In genomic region chr7:69906309-69906995, GRCh38 we compare ENCODE assay signal across 11 cellular contexts.
DNase-seq lines count a peak whose midpoint lies in the region; ATAC-seq and TF ChIP-seq lines count a peak whose summit lies in the region.
"Had no signal": no experiment of that assay in that cellular context is flagged by ENCODE, and none has a peak within 500 bp of the region (broad histone marks: within the 10 kb centered on the region; RNA-seq: fewer than 3 reads in every experiment).

No MANE protein-coding gene starts in this region.

- no peak for TF ChIP-seq CTCF in AG10803 (conservative IDR thresholded peaks at IDR 0.05; ENCODE audit: low read length)
- TF ChIP-seq CTCF in CD8-positive, alpha-beta T cell (IDR thresholded peaks at IDR 0.05) = no peak

- no peak overlapping the region for H3K4me3 ChIP-seq in AG10803 (ENCODE audit: low read length)
- no peak overlapping the region for H3K4me3 ChIP-seq in CD8-positive, alpha-beta T cell (ENCODE audit: low read depth, low read length)

- CTCF ChIA-PET in CD8-positive, alpha-beta T cell (lab: Charles Lee) = interaction anchor here (1.1 to 1.2 kb wide), 2 partner anchors 10 kb away, joined by 3 to 4 read pairs; no protein-coding TSS in a partner anchor

- H3K27ac Mint-ChIP-seq in CD8-positive, alpha-beta T cell = no peak overlapping the region

- H3K4me1 Mint-ChIP-seq in CD8-positive, alpha-beta T cell (ENCODE audit: low read depth) = peaks cover 2% of the 10 kb centered on the region

- no peaks in the 10 kb centered on the region for H3K27me3 Mint-ChIP-seq in CD8-positive, alpha-beta T cell (ENCODE audit: low read depth)

- ATAC-seq in GM18868 (IDR thresholded peaks at IDR 0.05; ENCODE audit: unreplicated experiment) = peak; percentile 94
- peak; percentile 98 for ATAC-seq in HG02759 (IDR thresholded peaks at IDR 0.05; ENCODE audit: unreplicated experiment)
- no peak for ATAC-seq in Right ventricle myocardium superior (ENCODE audit: poor library complexity)
- ATAC-seq in CD8-positive, alpha-beta T cell = no peak

- no peak overlapping the region for H3K4me3 Mint-ChIP-seq in CD8-positive, alpha-beta T cell

- H3K27ac ChIP-seq in CD8-positive, alpha-beta T cell (ENCODE audit: low read depth, low read length) = no peak overlapping the region

- intact Hi-C loops in Right ventricle myocardium superior (cut with DNase I) = no loop called here
- intact Hi-C loops in CD8-positive, alpha-beta T cell (cut with DNase I, micrococcal nuclease) = no loop called here

- no peaks in the 10 kb centered on the region for H3K9me3 ChIP-seq in CD8-positive, alpha-beta T cell (ENCODE audit: low read length)

- no peaks in the 10 kb centered on the region for H3K9me3 Mint-ChIP-seq in CD8-positive, alpha-beta T cell

- no peaks in the 10 kb centered on the region for H3K27me3 ChIP-seq in CD8-positive, alpha-beta T cell (ENCODE audit: insufficient read depth, low read length)

- no peaks in the 10 kb centered on the region for H3K36me3 Mint-ChIP-seq in CD8-positive, alpha-beta T cell

- no peaks in the 10 kb centered on the region for H3K36me3 ChIP-seq in CD8-positive, alpha-beta T cell (ENCODE audit: insufficient read depth, low read length)

- DNase-seq in AG10803 (ENCODE audit: low read depth) (peak; percentile 46), NCI-H1694 treated with DMSO at 0.1 percent for 48 hours (lab: John Stamatoyannopoulos, UW) (peak; percentile 47), NCI-H2196 treated with DMSO at 0.1 percent for 48 hours (lab: John Stamatoyannopoulos, UW; ENCODE audit: unreplicated experiment) (no peak), Right ventricle myocardium superior (no peak), ecto neural progenitor cell (ENCODE audit: low spot score) (no peak)
- no peak for DNase-seq in CD8-positive, alpha-beta T cell
- DNase-seq: activated CD4-positive, CD25-positive, alpha-beta regulatory T cell; central memory CD4-positive, alpha-beta T cell; Kasumi-1 had no signal

- POLR2A ChIA-PET in CD8-positive, alpha-beta T cell (lab: Charles Lee) = no interaction called here

- H3K4me1 ChIP-seq in CD8-positive, alpha-beta T cell (ENCODE audit: insufficient read depth, low read length) = no peaks in the 10 kb centered on the region

Comparison
In these comparisons a context has a peak if more than half of its experiments do, and no peak if none do; other contexts are left out.
1. DNase-seq: peak in AG10803 (single experiment) and NCI-H1694 treated with DMSO at 0.1 percent for 48 hours (single experiment); none in NCI-H2196 treated with DMSO at 0.1 percent for 48 hours (single experiment), Right ventricle myocardium superior (single experiment), ecto neural progenitor cell (single experiment) and CD8-positive, alpha-beta T cell (0 of 7).
2. ATAC-seq: peak in GM18868 (single experiment) and HG02759 (single experiment); none in Right ventricle myocardium superior (single experiment) and CD8-positive, alpha-beta T cell (single experiment).